31 cellular contexts compared by ENCODE assay signal in genomic region chr14:93510030-93510429, GRCh38.
"Had no signal": no experiment of that assay in that cellular context is flagged by ENCODE, and none has a peak within 500 bp of the region (broad histone marks: within the 10 kb centered on the region; RNA-seq: fewer than 3 reads in every experiment).

No MANE protein-coding gene starts in this region.

- H3K4me3 Mint-ChIP-seq: activated CD4-positive, alpha-beta T cell treated with anti-CD3 and anti-CD28 coated beads, Interleukin-2, amount 10 ng/mL, durations not matched to agents 24 days and 14 days; activated CD8-positive, alpha-beta T cell treated with anti-CD3 and anti-CD28 coated beads for 36 hours; activated naive CD8-positive, alpha-beta T cell treated with anti-CD3 and anti-CD28 coated beads for 36 hours; activated T-cell treated with anti-CD3 and anti-CD28 coated beads, Interleukin-2, amount 50 U/mL, for 72 hours; activated T-helper 17 cell treated with anti-CD3 and anti-CD28 coated beads, Interleukin-2, amount 50 U/mL, for 72 hours had no signal

- H3K9me3 Mint-ChIP-seq: activated CD4-positive, alpha-beta T cell treated with anti-CD3 and anti-CD28 coated beads, Interleukin-2, amount 10 ng/mL, durations not matched to agents 24 days and 14 days; activated CD8-positive, alpha-beta T cell treated with anti-CD3 and anti-CD28 coated beads for 36 hours; activated naive CD8-positive, alpha-beta T cell treated with anti-CD3 and anti-CD28 coated beads for 36 hours; activated T-cell treated with anti-CD3 and anti-CD28 coated beads, Interleukin-2, amount 50 U/mL, for 72 hours; activated T-helper 17 cell treated with anti-CD3 and anti-CD28 coated beads, Interleukin-2, amount 50 U/mL, for 72 hours had no signal

- H3K4me1 Mint-ChIP-seq: activated CD4-positive, alpha-beta T cell treated with anti-CD3 and anti-CD28 coated beads, Interleukin-2, amount 10 ng/mL, durations not matched to agents 24 days and 14 days; activated naive CD8-positive, alpha-beta T cell treated with anti-CD3 and anti-CD28 coated beads for 36 hours; activated T-helper 17 cell treated with anti-CD3 and anti-CD28 coated beads, Interleukin-2, amount 50 U/mL, for 72 hours had no signal

- H3K27ac Mint-ChIP-seq: activated CD4-positive, alpha-beta T cell treated with anti-CD3 and anti-CD28 coated beads, Interleukin-2, amount 10 ng/mL, durations not matched to agents 24 days and 14 days; activated CD8-positive, alpha-beta T cell treated with anti-CD3 and anti-CD28 coated beads for 36 hours; activated naive CD8-positive, alpha-beta T cell treated with anti-CD3 and anti-CD28 coated beads for 36 hours; activated T-cell treated with anti-CD3 and anti-CD28 coated beads, Interleukin-2, amount 50 U/mL, for 72 hours; activated T-helper 17 cell treated with anti-CD3 and anti-CD28 coated beads, Interleukin-2, amount 50 U/mL, for 72 hours had no signal

- H3K36me3 Mint-ChIP-seq: activated naive CD8-positive, alpha-beta T cell treated with anti-CD3 and anti-CD28 coated beads for 36 hours had no signal

- DNase-seq: activated CD4-positive, alpha-beta T cell treated with anti-CD3 and anti-CD28 coated beads, Interleukin-2, amount 10 ng/mL, durations not matched to agents 24 days and 14 days; activated CD4-positive, alpha-beta T cell treated with anti-CD3 and anti-CD28 coated beads, Interleukin-2, amount 50 U/mL, for 4 hours; activated CD8-positive, alpha-beta T cell treated with anti-CD3 and anti-CD28 coated beads for 36 hours; activated effector memory CD4-positive, alpha-beta T cell treated with anti-CD3 and anti-CD28 coated beads, Interleukin-2, amount 50 U/mL, for 16 hours; activated naive CD4-positive, alpha-beta T cell; activated naive CD4-positive, alpha-beta T cell treated with anti-CD3 and anti-CD28 coated beads, Interleukin-2, amount 50 U/mL, for 16 hours; activated naive CD8-positive, alpha-beta T cell treated with anti-CD3 and anti-CD28 coated beads for 36 hours; activated T-cell treated with anti-CD3 and anti-CD28 coated beads, Interleukin-2, amount 50 U/mL, for 1 hour; activated T-cell treated with anti-CD3 and anti-CD28 coated beads, Interleukin-2, amount 50 U/mL, for 72 hours; amniotic stem cell; aorta; brain microvascular endothelial cell; central memory CD4-positive, alpha-beta T cell; NCI-H1105; NCI-H1417 treated with DMSO at 0.1 percent for 48 hours; NCI-H187 treated with DMSO at 0.1 percent for 48 hours; NCI-H2081; NCI-H345; NCI-H524 treated with DMSO at 0.1 percent for 48 hours; NCI-H748 treated with DMSO at 0.1 percent for 48 hours; NK-92 treated with Interleukin-12 subunit alpha and Interleukin-12 subunit beta, amount 100 ng/mL, for 24 hours; PC-3; Peyer's patch; RPMI8226; SHP77 treated with DMSO at 0.1 percent for 48 hours; T-helper 1 cell; T-helper 2 cell; T-helper 9 cell; WERI-Rb-1 had no signal

- ATAC-seq: activated CD8-positive, alpha-beta T cell treated with anti-CD3 and anti-CD28 coated beads for 36 hours; activated T-cell treated with anti-CD3 and anti-CD28 coated beads, Interleukin-2, amount 50 U/mL, for 72 hours; activated T-helper 17 cell treated with anti-CD3 and anti-CD28 coated beads, Interleukin-2, amount 50 U/mL, for 72 hours; PC-3; SK-N-SH treated with all-trans-retinoic acid at 6 μM for 48 hours had no signal
